Comparison of ENCODE assay signal across 11 cellular contexts in the genomic region with DNA sequence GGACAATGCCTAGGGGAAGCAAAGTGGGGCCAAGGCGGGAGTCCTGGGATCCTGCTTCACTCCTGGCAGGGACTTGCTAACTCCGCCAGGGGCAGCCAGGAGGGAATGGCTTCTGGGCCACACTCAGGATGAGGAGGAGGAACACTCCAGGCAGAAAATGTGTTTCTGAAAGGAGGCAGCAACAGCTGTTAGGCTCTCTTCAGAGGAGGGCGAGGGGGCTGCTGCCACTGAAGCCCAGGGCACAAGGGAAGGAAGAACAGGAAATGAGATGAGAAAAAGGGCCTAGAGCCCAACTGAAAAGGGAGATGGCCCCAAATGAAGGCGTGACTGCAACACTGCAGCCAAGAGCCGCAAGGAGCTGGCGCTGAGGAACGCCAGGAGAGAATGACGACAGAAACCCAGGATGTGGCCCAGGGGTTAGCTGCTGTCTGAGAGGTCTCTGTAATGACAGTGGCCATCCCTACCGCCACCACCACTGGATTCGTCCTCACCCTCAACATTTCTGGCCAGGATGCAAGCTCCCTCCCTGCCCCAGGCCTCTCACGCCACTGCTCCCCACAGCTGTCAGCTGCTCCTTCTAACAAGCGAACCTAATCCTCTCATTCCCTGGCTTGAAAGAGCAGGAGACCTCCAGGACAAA. TPM values are rescaled to one million over a fixed set of nuclear protein-coding genes. Genes with fewer than 3 reads are reported as not detected.
A peak's percentile ranks its signal among the peaks of the same experiment; 100 is the strongest.
DNase-seq lines count a peak whose midpoint lies in the region; ATAC-seq and TF ChIP-seq lines count a peak whose summit lies in the region.
"Had no signal": no experiment of that assay in that cellular context is flagged by ENCODE, and none has a peak within 500 bp of the region (broad histone marks: within the 10 kb centered on the region; RNA-seq: fewer than 3 reads in every experiment).

No MANE protein-coding gene starts in this region.

- no peaks in the 10 kb centered on the region for H3K27me3 Mint-ChIP-seq in T-helper 17 cell
- H3K27me3 Mint-ChIP-seq: CD4-positive, CD25-positive, alpha-beta regulatory T cell had no signal

- H2AK5ac ChIP-seq in neuronal stem cell (ENCODE audit: low read depth, low read length), result peak overlapping the region; percentile 57

- H2BK12ac ChIP-seq in neuronal stem cell (ENCODE audit: low read length), result peak overlapping the region; percentile 67

- H2BK120ac ChIP-seq in neuronal stem cell (ENCODE audit: low read depth, low read length), result no peak overlapping the region

- peak overlapping the region; percentile 96 for H3K18ac ChIP-seq in neuronal stem cell (ENCODE audit: low read length)

- peaks cover 27% of the 10 kb centered on the region for H3K4me1 Mint-ChIP-seq in T-helper 17 cell

- H3K14ac ChIP-seq in neuronal stem cell (ENCODE audit: low read length), result no peak overlapping the region

- no peak overlapping the region for H2AFZ ChIP-seq in neuronal stem cell (ENCODE audit: low read length)

- TF ChIP-seq CTCF in AG09309 (IDR thresholded peaks at IDR 0.05; ENCODE audit: control insufficient read depth, insufficient read depth, low read depth, low read length, missing control alignments), result peak; percentile 4
- peak; percentile 34 for TF ChIP-seq CTCF in fibroblast of pulmonary artery (IDR thresholded peaks at IDR 0.05; ENCODE audit: low read length, missing control alignments)

- no CpG with 5 or more reads among the region's 12 CpGs for WGBS in neuronal stem cell (ENCODE audit: extremely low coverage in 2 of 2, insufficient read length in 2 of 2, insufficient replicate concordance in 1 of 2), 2 donors

- H3K9me3 ChIP-seq in SJCRH30 (replicated peaks), result no peaks in the 10 kb centered on the region
- H3K9me3 ChIP-seq in neuronal stem cell (replicated peaks in 1 of 2; ENCODE audit: control insufficient read depth in 2 of 2, insufficient read depth in 1 of 2, low read depth in 1 of 2, low read length in 2 of 2), result no peaks in the 10 kb centered on the region
- H3K9me3 ChIP-seq in T-helper 17 cell (ENCODE audit: control insufficient read depth, low read length, poor library complexity, severe bottlenecking), result no peaks in the 10 kb centered on the region

- peaks cover 7% of the 10 kb centered on the region for H3K36me3 Mint-ChIP-seq in T-helper 17 cell (ENCODE audit: low read depth)

- DNase-seq in AG09309 (ENCODE audit: low read depth) (no peak), SJCRH30 (peak; percentile 94 to 96), fibroblast of pulmonary artery (ENCODE audit: low read depth) (peak; percentile 44), neuronal stem cell (ENCODE audit: low spot score) (peak; percentile 49), T-helper 17 cell (no peak), NCI-H2171 treated with DMSO at 0.1 percent for 48 hours (lab: John Stamatoyannopoulos, UW) (no peak), NCI-H748 (lab: John Stamatoyannopoulos, UW; ENCODE audit: unreplicated experiment) (no peak)
- DNase-seq: activated CD4-positive, alpha-beta T cell treated with anti-CD3 and anti-CD28 coated beads for 48 hours; CD4-positive, CD25-positive, alpha-beta regulatory T cell had no signal

- peaks cover 33% of the 10 kb centered on the region for H3K36me3 ChIP-seq in SJCRH30
- peaks cover 7 to 70% of the 10 kb centered on the region in 2 donors for H3K36me3 ChIP-seq in neuronal stem cell (replicated peaks in 1 of 2; ENCODE audit: control insufficient read depth in 2 of 2, insufficient read depth in 2 of 2, low read length in 2 of 2)

- H3K4me2 ChIP-seq in neuronal stem cell (ENCODE audit: insufficient read depth, low read length, poor library complexity, severe bottlenecking), result peak overlapping the region; percentile 19

- H3K27ac Mint-ChIP-seq in T-helper 17 cell, result no peak overlapping the region

- H2BK15ac ChIP-seq in neuronal stem cell (ENCODE audit: low read length), result no peak overlapping the region

- H3K27me3 ChIP-seq in SJCRH30 (no peaks in the 10 kb centered on the region), neuronal stem cell (ENCODE audit: control insufficient read depth in 3 of 3, insufficient read depth in 3 of 3, low read depth in 1 of 3, low read length in 3 of 3) (no peaks in the 10 kb centered on the region)

- H2BK5ac ChIP-seq in neuronal stem cell (ENCODE audit: low read length), result peak overlapping the region; percentile 79

- no peak overlapping the region for H4K8ac ChIP-seq in neuronal stem cell (ENCODE audit: low read depth, low read length)

- H3K4me1 ChIP-seq in SJCRH30 (peaks cover 42% of the 10 kb centered on the region), neuronal stem cell (ENCODE audit: control insufficient read depth in 2 of 2, insufficient read depth in 1 of 2, low read depth in 1 of 2, low read length in 2 of 2) (peaks cover 19 to 24% of the 10 kb centered on the region in 2 donors)

- H3K4me3 ChIP-seq in AG09309 (ENCODE audit: control insufficient read depth, low read depth, low read length) (no peak overlapping the region), SJCRH30 (peak overlapping the region; percentile 30), fibroblast of pulmonary artery (replicated peaks; ENCODE audit: low read depth, low read length) (no peak overlapping the region), neuronal stem cell (ENCODE audit: low read length in 2 of 2) (no peak overlapping the region)

- H3K27ac ChIP-seq in SJCRH30, result peak overlapping the region; percentile 93
- peak overlapping the region; percentile 98 for H3K27ac ChIP-seq in neuronal stem cell (replicated peaks; ENCODE audit: low read length)

- no peak overlapping the region for H4K91ac ChIP-seq in neuronal stem cell (ENCODE audit: low read depth, low read length, poor library complexity)

- H3K9ac ChIP-seq in neuronal stem cell (ENCODE audit: low read depth, low read length, poor library complexity), result no peak overlapping the region

- H3K4ac ChIP-seq in neuronal stem cell (ENCODE audit: low read length), result no peak overlapping the region

- H3K4me3 Mint-ChIP-seq in T-helper 17 cell, result no peak overlapping the region
- H3K4me3 Mint-ChIP-seq: CD4-positive, CD25-positive, alpha-beta regulatory T cell had no signal

- peak overlapping the region; percentile 19 for H3K23ac ChIP-seq in neuronal stem cell (ENCODE audit: low read depth, low read length, poor library complexity)

- ATAC-seq in T-helper 17 cell, result no peak
- ATAC-seq in HG02759 (IDR thresholded peaks at IDR 0.05; ENCODE audit: unreplicated experiment), result no peak

- H3K79me1 ChIP-seq in neuronal stem cell (ENCODE audit: low read depth, low read length), result no peaks in the 10 kb centered on the region

RNA-seq across cellular contexts. Expression of gene PSMB7, which starts 15.8 kb away (rescaled TPM):
- 393 and 403 TPM in 2 replicates for total RNA-seq in SJCRH30 (2014; rRNA removed; shearing (Covaris generic))
- polyA plus RNA-seq in neuronal stem cell (2013, experiment 1 of 2), result 189 TPM
- polyA plus RNA-seq in neuronal stem cell (2013, experiment 2 of 2), result 189 TPM
- 10 to 100 TPM; 70.7 to 77.5 TPM for total RNA-seq in T-helper 17 cell

RNA-seq across cellular contexts. Expression of gene ADGRD2, which starts 50.8 kb away (rescaled TPM):
- not detected in 2 replicates for total RNA-seq in SJCRH30 (2014; rRNA removed; shearing (Covaris generic))
- 0.54 TPM for polyA plus RNA-seq in neuronal stem cell (2013, experiment 1 of 2)
- 0.58 TPM for polyA plus RNA-seq in neuronal stem cell (2013, experiment 2 of 2)
- not detected for total RNA-seq in T-helper 17 cell
- total RNA-seq: CD4-positive, CD25-positive, alpha-beta regulatory T cell; kidney epithelial cell had no signal
- polyA plus RNA-seq: CD4-positive, CD25-positive, alpha-beta regulatory T cell had no signal

Comparison
In these comparisons a context has a peak if more than half of its experiments do, and no peak if none do; other contexts are left out.
1. DNase-seq: peak in SJCRH30 (2 of 2), fibroblast of pulmonary artery (single experiment) and neuronal stem cell (single experiment); none in AG09309 (single experiment), T-helper 17 cell (0 of 3), NCI-H2171 treated with DMSO at 0.1 percent for 48 hours (single experiment) and NCI-H748 (single experiment).